Comparison of ENCODE assay signal across 8 cellular contexts in genomic region chr17:27494192-27495091, GRCh38. TPM values are rescaled to one million over a fixed set of nuclear protein-coding genes. Genes with fewer than 3 reads are reported as not detected.
A peak's percentile ranks its signal among the peaks of the same experiment; 100 is the strongest.
DNase-seq lines count a peak whose midpoint lies in the region; ATAC-seq, FAIRE-seq and TF ChIP-seq lines count a peak whose summit lies in the region.

No MANE protein-coding gene starts in this region.

- peak overlapping the region; percentile 33 for H3K4me3 ChIP-seq in suprapubic skin

- no peaks in the 10 kb centered on the region for H3K27me3 Mint-ChIP-seq in activated CD4-positive, alpha-beta memory T cell treated with anti-CD3 and anti-CD28 coated beads, Interleukin-2, amount 10 ng/mL, durations not matched to agents 7 days and 5 days

- H3K9me3 Mint-ChIP-seq in activated CD4-positive, alpha-beta memory T cell treated with anti-CD3 and anti-CD28 coated beads, Interleukin-2, amount 10 ng/mL, durations not matched to agents 7 days and 5 days, result peaks cover 5% of the 10 kb centered on the region

- H3K36me3 Mint-ChIP-seq in activated CD4-positive, alpha-beta memory T cell treated with anti-CD3 and anti-CD28 coated beads, Interleukin-2, amount 10 ng/mL, durations not matched to agents 7 days and 5 days (ENCODE audit: low read depth), result peaks cover 16% of the 10 kb centered on the region

- peak; percentile 89 for ATAC-seq in left lobe of liver

- POLR2A ChIA-PET in activated CD4-positive, alpha-beta memory T cell treated with anti-CD3 and anti-CD28 coated beads, Interleukin-2, amount 10 ng/mL, durations not matched to agents 7 days and 5 days (lab: Charles Lee), result interaction anchor here (0.9 kb wide), 1 partner anchor 50 kb away, joined by 3 read pairs; no protein-coding TSS in a partner anchor

- TF ChIP-seq EP300 in Ishikawa (IDR thresholded peaks at IDR 0.05; ENCODE audit: borderline replicate concordance) (peak; percentile 13; the same call in 1 of the 2 replicates), suprapubic skin (IDR thresholded peaks at IDR 0.05) (no peak)

- TF ChIP-seq RAD21 in Ishikawa (IDR thresholded peaks at IDR 0.05; ENCODE audit: low read depth), result peak; percentile 62

- H3K27ac Mint-ChIP-seq in activated CD4-positive, alpha-beta memory T cell treated with anti-CD3 and anti-CD28 coated beads, Interleukin-2, amount 10 ng/mL, durations not matched to agents 7 days and 5 days, result no peak overlapping the region

- H3K27me3 ChIP-seq in suprapubic skin, result no peaks in the 10 kb centered on the region

- H3K9me3 ChIP-seq in suprapubic skin, result no peaks in the 10 kb centered on the region

- H3K4me1 ChIP-seq in suprapubic skin, result peaks cover 86% of the 10 kb centered on the region

- peak; percentile 35 for DNase-seq in AG09319 (ENCODE audit: extremely low read depth, low read depth)
- DNase-seq in cerebellar cortex (ENCODE audit: low spot score), result peak; percentile 79
- peak; percentile 92 for DNase-seq in left lobe of liver (ENCODE audit: low spot score)
- DNase-seq in suprapubic skin (ENCODE audit: low spot score in 2 of 2), result peak; percentile 91 to 95
- DNase-seq in effector CD4-positive, alpha-beta T cell, result no peak
- no peak for DNase-seq in activated CD4-positive, alpha-beta memory T cell treated with anti-CD3 and anti-CD28 coated beads, Interleukin-2, amount 10 ng/mL, durations not matched to agents 7 days and 5 days
- DNase-seq in GM12892 (ENCODE audit: insufficient read length), result no peak

- 32% methylated on average over 19 of the region's 19 CpGs for WGBS in suprapubic skin

- no peak for FAIRE-seq in GM12892 (lab: Jason Lieb, UNC)

- H3K36me3 ChIP-seq in suprapubic skin, result no peaks in the 10 kb centered on the region

- H3K4me3 Mint-ChIP-seq in activated CD4-positive, alpha-beta memory T cell treated with anti-CD3 and anti-CD28 coated beads, Interleukin-2, amount 10 ng/mL, durations not matched to agents 7 days and 5 days, result no peak overlapping the region

- no peak for TF ChIP-seq POLR2A in suprapubic skin (IDR thresholded peaks at IDR 0.05)
- TF ChIP-seq POLR2A in GM12892 (IDR thresholded peaks at IDR 0.05; ENCODE audit: low read depth, low read length), result no peak

- H3K27ac ChIP-seq in suprapubic skin, result peak overlapping the region; percentile 94

- CTCF ChIA-PET in activated CD4-positive, alpha-beta memory T cell treated with anti-CD3 and anti-CD28 coated beads, Interleukin-2, amount 10 ng/mL, durations not matched to agents 7 days and 5 days (lab: Charles Lee), result interaction anchor here (1.1 to 1.5 kb wide), 2 partner anchors 50 to 105 kb away, joined by 3 read pairs; no protein-coding TSS in a partner anchor

- peak; percentile 42 for TF ChIP-seq CTCF in AG09319 (IDR thresholded peaks at IDR 0.05; ENCODE audit: low read depth, low read length)
- peak in 1 of 2 donors; percentile 30 for TF ChIP-seq CTCF in suprapubic skin (IDR thresholded peaks at IDR 0.05)

- peaks cover 5% of the 10 kb centered on the region for H3K4me1 Mint-ChIP-seq in activated CD4-positive, alpha-beta memory T cell treated with anti-CD3 and anti-CD28 coated beads, Interleukin-2, amount 10 ng/mL, durations not matched to agents 7 days and 5 days

TF ChIP-seq in Ishikawa, 13 proteins besides CTCF, POLR2A, EP300 and RAD21:
- no peak for TF ChIP-seq TAF1 (IDR thresholded peaks at IDR 0.05; ENCODE audit: low read depth)
- TF ChIP-seq EGR1 (IDR thresholded peaks at IDR 0.05), result no peak
- TF ChIP-seq TEAD4 (IDR thresholded peaks at IDR 0.05), result peak; percentile 36
- peak; percentile 84 for TF ChIP-seq CEBPB (IDR thresholded peaks at IDR 0.05)
- peak; percentile 51; the same call in 1 of the 2 replicates for TF ChIP-seq FOXM1 (IDR thresholded peaks at IDR 0.05; ENCODE audit: borderline replicate concordance, low read depth)
- no peak for TF ChIP-seq YY1 (IDR thresholded peaks at IDR 0.05; ENCODE audit: low read depth)
- TF ChIP-seq USF1 (IDR thresholded peaks at IDR 0.05), result peak; percentile 93
- no peak; the same call in 1 of the 2 replicates for TF ChIP-seq MAX (IDR thresholded peaks at IDR 0.05)

RNA-seq across cellular contexts. Expression of gene KSR1, which starts 38.2 kb away (rescaled TPM):
- total RNA-seq in left lobe of liver, result 11.4 TPM
- 10 to 100 TPM; 38.1 to 54.0 (median 49.5) TPM for total RNA-seq in suprapubic skin
- total RNA-seq in activated CD4-positive, alpha-beta memory T cell treated with anti-CD3 and anti-CD28 coated beads, Interleukin-2, amount 10 ng/mL, durations not matched to agents 7 days and 5 days, result 10 to 100 TPM; 44.4 to 47.6 TPM
- 37.7 TPM for polyA plus RNA-seq in GM12892 (2012; ENCODE audit: missing spikeins)

Comparison
In these comparisons a context has a peak if more than half of its experiments do, and no peak if none do; other contexts are left out.
1. DNase-seq: peak in AG09319 (single experiment), cerebellar cortex (single experiment), left lobe of liver (single experiment) and suprapubic skin (2 of 2); none in effector CD4-positive, alpha-beta T cell (single experiment), activated CD4-positive, alpha-beta memory T cell treated with anti-CD3 and anti-CD28 coated beads, Interleukin-2, amount 10 ng/mL, durations not matched to agents 7 days and 5 days (single experiment) and GM12892 (single experiment).